9 cellular contexts compared by ENCODE assay signal in genomic region chr17:39740357-39741111, GRCh38. TPM values are rescaled to one million over a fixed set of nuclear protein-coding genes. Genes with fewer than 3 reads are reported as not detected.
DNase-seq lines count a peak whose midpoint lies in the region; ATAC-seq, FAIRE-seq and TF ChIP-seq lines count a peak whose summit lies in the region.
"Had no signal": no experiment of that assay in that cellular context is flagged by ENCODE, and none has a peak within 500 bp of the region (broad histone marks: within the 10 kb centered on the region; RNA-seq: fewer than 3 reads in every experiment).

No MANE protein-coding gene starts in this region.

- no peaks in the 10 kb centered on the region for H3K36me3 ChIP-seq in K562 (ENCODE audit: control insufficient read depth, insufficient read depth, low read length)
- H3K36me3 ChIP-seq in left lung, result peaks cover 0 to 7% of the 10 kb centered on the region in 2 donors
- no peaks in the 10 kb centered on the region for H3K36me3 ChIP-seq in HAP-1 (replicated peaks)

- intact Hi-C loops in K562 (cut with micrococcal nuclease), result no loop called here
- intact Hi-C loops in left lung (cut with DNase I), result no loop called here

- TF ChIP-seq POLR2A in K562 (conservative IDR thresholded peaks at IDR 0.05), result no peak

- no peak for TF ChIP-seq CTCF in K562 (IDR thresholded peaks at IDR 0.05 in 2 of 3, conservative IDR thresholded peaks at IDR 0.05 in 1 of 3; ENCODE audit: insufficient read depth in 2 of 3, low read depth in 1 of 3, low read length in 3 of 3)
- TF ChIP-seq CTCF in left lung (IDR thresholded peaks at IDR 0.05), result no peak

- TF ChIP-seq RAD21 in K562 (CRISPR knock-in tag; conservative IDR thresholded peaks at IDR 0.05 in 1 of 2, IDR thresholded peaks at IDR 0.05 in 1 of 2), result no peak

- peak overlapping the region in 1 of 2 experiments; percentile 81; a peak in 2 of 4 replicates for H3K9ac ChIP-seq in K562 (ENCODE audit: insufficient read depth in 1 of 2, low read depth in 2 of 2, low read length in 2 of 2)

- 0 out of 2 replicates have a peak overlapping the region, but pooled peaks have one; percentile 28 for H3K4me2 ChIP-seq in K562 (ENCODE audit: insufficient read depth, low read length)

- DNase-seq in A172 (ENCODE audit: low spot score) (peak; percentile 93), HCEC 1CT (peak; percentile 41), K562 (ENCODE audit: extremely low read depth in 1 of 4, low spot score in 3 of 4) (peak; percentile 64 to 71 (median 67)), left lung (no peak), T-helper 9 cell (no peak), HAP-1 (ENCODE audit: low spot score in 2 of 2) (no peak)

- POLR2A ChIA-PET in K562 (lab: Yijun Ruan, JAX), result interaction anchor here (0.7 to 1.2 kb wide), 3 partner anchors 11 to 57 kb away, joined by 3 to 5 read pairs (median 4); partner anchors contain the start of gene MIEN1

- H3K4me1 ChIP-seq in K562 (replicated peaks in 1 of 2; ENCODE audit: control insufficient read depth in 2 of 2, insufficient read depth in 2 of 2, low read length in 2 of 2), result peaks cover 20 to 53% of the 10 kb centered on the region in 2 experiments
- H3K4me1 ChIP-seq in left lung, result peaks cover 6 to 37% of the 10 kb centered on the region in 2 donors
- H3K4me1 ChIP-seq in HAP-1, result no peaks in the 10 kb centered on the region

- peak; percentile 42; the same call in 1 of the 2 replicates for TF ChIP-seq EP300 in K562 (IDR thresholded peaks at IDR 0.05; ENCODE audit: low read length)

- H3K79me2 ChIP-seq in K562 (ENCODE audit: control insufficient read depth, insufficient read depth, low read length), result no peaks in the 10 kb centered on the region

- ATAC-seq in K562 (peak; percentile 58), left lung (peak; percentile 0), HG03108 (IDR thresholded peaks at IDR 0.05; ENCODE audit: unreplicated experiment) (no peak), HG03469 (IDR thresholded peaks at IDR 0.05; ENCODE audit: unreplicated experiment) (no peak)

- 34% methylated on average over 12 of the region's 16 CpGs for WGBS in K562 (ENCODE audit: insufficient coverage, low coverage, missing lambda C conversion rate)

- CTCF ChIA-PET in K562 (lab: Yijun Ruan, JAX; ENCODE audit: low intra/inter-chr PET ratio), result no interaction called here

- H3K9me3 ChIP-seq in K562 (replicated peaks; ENCODE audit: control insufficient read depth, insufficient read depth, low read depth, low read length) (no peaks in the 10 kb centered on the region), left lung (no peaks in the 10 kb centered on the region), HAP-1 (no peaks in the 10 kb centered on the region)

- FAIRE-seq in K562 (lab: Jason Lieb, UNC), result peak; percentile 79

- no peak overlapping the region for H3K4me3 ChIP-seq in K562
- peak overlapping the region; percentile 36 to 46 for H3K4me3 ChIP-seq in left lung
- H3K4me3 ChIP-seq in HAP-1, result no peak overlapping the region

- H3K27me3 ChIP-seq in K562 (ENCODE audit: control insufficient read depth in 2 of 2, insufficient read depth in 2 of 2, low read length in 2 of 2), result no peaks in the 10 kb centered on the region
- peaks cover 17 to 90% of the 10 kb centered on the region in 2 donors for H3K27me3 ChIP-seq in left lung
- H3K27me3 ChIP-seq in HAP-1 (ENCODE audit: low read depth), result no peaks in the 10 kb centered on the region

- in situ Hi-C loops in K562 (cut with MboI), result no loop called here
- in situ Hi-C loops in HAP-1 (cut with MboI; ENCODE audit: low sequenced_read_pairs), result no loop called here

- no peaks in the 10 kb centered on the region for H3K9me1 ChIP-seq in K562 (ENCODE audit: control insufficient read depth, insufficient read depth, low read length)

- no peaks in the 10 kb centered on the region for H4K20me1 ChIP-seq in K562 (replicated peaks; ENCODE audit: control insufficient read depth, insufficient read depth, low read length)

- BruUV-seq in K562 (replicated peaks; lab: Mats Ljungman, UMichigan), result no TSS peak

- H3K27ac ChIP-seq in K562 (ENCODE audit: extremely low read depth, low read depth, low read length) (peak overlapping the region; percentile 35; the same call in 1 of the 3 replicates), left lung (no peak overlapping the region)

- peak overlapping the region; percentile 30; the same call in 1 of the 2 replicates for H2AFZ ChIP-seq in K562 (ENCODE audit: low read depth, low read length)

RNA-seq across cellular contexts. Expression of gene GRB7, which starts 2.8 kb away (rescaled TPM):
- total RNA-seq in A172 (2014; rRNA removed; shearing (Covaris generic)), result 0.40 and 0.72 TPM in 2 replicates
- 7.8 and 23.1 TPM in 2 replicates for total RNA-seq in K562 (2011; cell fraction: chromatin; rRNA removed; ENCODE audit: low replicate concordance)
- 14.2 and 16.3 TPM in 2 replicates for total RNA-seq in K562 (2011; cell fraction: nucleolus; rRNA removed)
- total RNA-seq in K562 (2011; cell fraction: nucleoplasm; rRNA removed), result 10.2 and 11.2 TPM in 2 replicates
- total RNA-seq in K562 (2014; rRNA removed), result 5.1 and 5.9 TPM in 2 replicates
- 1.9 and 2.2 TPM in 2 replicates for total RNA-seq in K562 (2014; rRNA removed; fragmentation: Illumina TruSeq; extraction: Trizol)
- total RNA-seq in K562 (2015; rRNA removed; fragmentation: Illumina TruSeq; extraction: Trizol), result 1.6 and 2.1 TPM in 2 replicates
- 5.0 and 6.0 TPM in 2 replicates for total RNA-seq in K562 (2021)
- 1.6 and 2.4 TPM in 2 replicates for polyA plus RNA-seq in K562 (2011; rRNA removed)
- polyA plus RNA-seq in K562 (2011; cell fraction: cytosol; rRNA removed), result 1.8 and 4.1 TPM in 2 replicates
- 7.6 and 13.2 TPM in 2 replicates for polyA plus RNA-seq in K562 (2011; cell fraction: nucleus; rRNA removed)
- polyA plus RNA-seq in K562 (2012), result 3.2 and 6.3 TPM in 2 replicates
- 6.2 and 6.4 TPM in 2 replicates for polyA plus RNA-seq in K562 (2014; fragmentation: Illumina TruSeq; extraction: Trizol)
- under 1 TPM; 0.04 to 0.08 TPM for polyA plus RNA-seq in K562 (2014; fragmentation: Nextera tagmentation; extraction: Ambion mirVana)
- 3.0 and 4.1 TPM in 2 replicates for polyA plus RNA-seq in K562 (2014; rRNA removed)
- 0.87 and 1.7 TPM in 2 replicates for polyA minus RNA-seq in K562 (2011; rRNA and poly(A)+ RNA removed)
- 2.4 and 2.7 TPM in 2 replicates for polyA minus RNA-seq in K562 (2011; cell fraction: cytosol; rRNA and poly(A)+ RNA removed)
- 2.4 and 3.4 TPM in 2 replicates for polyA minus RNA-seq in K562 (2011; cell fraction: nucleus; rRNA and poly(A)+ RNA removed)
- 10 to 100 TPM; 12.4 to 31.9 TPM for total RNA-seq in left lung
- total RNA-seq: activated CD8-positive, alpha-beta memory T cell treated with anti-CD3 and anti-CD28 coated beads for 36 hours had no signal

RNA-seq across cellular contexts. Expression of gene MIEN1, which starts 10.2 kb away (rescaled TPM):
- 109 and 111 TPM in 2 replicates for total RNA-seq in A172 (2014; rRNA removed; shearing (Covaris generic))
- 17.7 and 44.9 TPM in 2 replicates for total RNA-seq in K562 (2011; cell fraction: chromatin; rRNA removed; ENCODE audit: low replicate concordance)
- 41.2 and 48.0 TPM in 2 replicates for total RNA-seq in K562 (2011; cell fraction: nucleolus; rRNA removed)
- 37.9 and 44.1 TPM in 2 replicates for total RNA-seq in K562 (2011; cell fraction: nucleoplasm; rRNA removed)
- total RNA-seq in K562 (2014; rRNA removed), result 80.6 and 95.1 TPM in 2 replicates
- 58.3 and 61.3 TPM in 2 replicates for total RNA-seq in K562 (2014; rRNA removed; fragmentation: Illumina TruSeq; extraction: Trizol)
- total RNA-seq in K562 (2015; rRNA removed; fragmentation: Illumina TruSeq; extraction: Trizol), result 66.3 and 70.2 TPM in 2 replicates
- 65.7 and 67.9 TPM in 2 replicates for total RNA-seq in K562 (2021)
- polyA plus RNA-seq in K562 (2011; rRNA removed), result 60.8 and 81.8 TPM in 2 replicates
- 63.1 and 98.3 TPM in 2 replicates for polyA plus RNA-seq in K562 (2011; cell fraction: cytosol; rRNA removed)
- 42.4 and 82.9 TPM in 2 replicates for polyA plus RNA-seq in K562 (2011; cell fraction: nucleus; rRNA removed)
- 80.4 and 82.0 TPM in 2 replicates for polyA plus RNA-seq in K562 (2012)
- polyA plus RNA-seq in K562 (2014; fragmentation: Illumina TruSeq; extraction: Trizol), result 114 and 142 TPM in 2 replicates
- 10 to 100 TPM; 70.5 to 78.9 TPM for polyA plus RNA-seq in K562 (2014; fragmentation: Nextera tagmentation; extraction: Ambion mirVana)
- 103 and 135 TPM in 2 replicates for polyA plus RNA-seq in K562 (2014; rRNA removed)
- polyA minus RNA-seq in K562 (2011; rRNA and poly(A)+ RNA removed), result 14.3 and 24.3 TPM in 2 replicates
- polyA minus RNA-seq in K562 (2011; cell fraction: cytosol; rRNA and poly(A)+ RNA removed), result 11.5 and 25.5 TPM in 2 replicates
- 19.3 and 20.3 TPM in 2 replicates for polyA minus RNA-seq in K562 (2011; cell fraction: nucleus; rRNA and poly(A)+ RNA removed)
- 10 to 100 TPM; 45.6 to 57.9 TPM for total RNA-seq in left lung

RNA-seq across cellular contexts. Expression of gene ERBB2, which starts 40.7 kb away (rescaled TPM):
- total RNA-seq in A172 (2014; rRNA removed; shearing (Covaris generic)), result 43.3 and 43.6 TPM in 2 replicates
- total RNA-seq in K562 (2011; cell fraction: chromatin; rRNA removed; ENCODE audit: low replicate concordance), result 14.2 and 27.1 TPM in 2 replicates
- total RNA-seq in K562 (2011; cell fraction: nucleolus; rRNA removed), result 12.6 and 13.8 TPM in 2 replicates
- total RNA-seq in K562 (2011; cell fraction: nucleoplasm; rRNA removed), result 12.0 and 14.7 TPM in 2 replicates
- total RNA-seq in K562 (2014; rRNA removed) (3.3 and 3.5 TPM in 2 replicates), K562 (2014; rRNA removed; fragmentation: Illumina TruSeq; extraction: Trizol) (2.7 and 2.8 TPM in 2 replicates), K562 (2015; rRNA removed; fragmentation: Illumina TruSeq; extraction: Trizol) (2.5 and 3.2 TPM in 2 replicates), K562 (2021) (4.6 and 5.6 TPM in 2 replicates), left lung (100 to 1,000 TPM in 1 of 2 donors, 10 to 100 TPM in 1; 65.1 to 137 TPM)
- polyA plus RNA-seq in K562 (2011; rRNA removed) (3.2 and 4.7 TPM in 2 replicates), K562 (2014; fragmentation: Illumina TruSeq; extraction: Trizol) (3.4 and 4.2 TPM in 2 replicates), K562 (2014; fragmentation: Nextera tagmentation; extraction: Ambion mirVana) (under 1 TPM; 0.74 to 0.79 TPM), K562 (2014; rRNA removed) (4.1 and 6.3 TPM in 2 replicates)
- 2.6 and 5.3 TPM in 2 replicates for polyA plus RNA-seq in K562 (2011; cell fraction: cytosol; rRNA removed)
- 9.1 and 15.6 TPM in 2 replicates for polyA plus RNA-seq in K562 (2011; cell fraction: nucleus; rRNA removed)
- 3.2 and 6.6 TPM in 2 replicates for polyA plus RNA-seq in K562 (2012)
- 3.3 and 5.3 TPM in 2 replicates for polyA minus RNA-seq in K562 (2011; rRNA and poly(A)+ RNA removed)
- polyA minus RNA-seq in K562 (2011; cell fraction: cytosol; rRNA and poly(A)+ RNA removed), result 2.5 TPM in 2 replicates
- polyA minus RNA-seq in K562 (2011; cell fraction: nucleus; rRNA and poly(A)+ RNA removed), result 3.2 and 3.9 TPM in 2 replicates

RNA-seq across cellular contexts. Expression of gene PGAP3, which starts 52.7 kb away (rescaled TPM):
- total RNA-seq in A172 (2014; rRNA removed; shearing (Covaris generic)), result 10.8 and 11.4 TPM in 2 replicates
- total RNA-seq in K562 (2011; cell fraction: chromatin; rRNA removed; ENCODE audit: low replicate concordance), result 10.0 and 22.8 TPM in 2 replicates
- total RNA-seq in K562 (2011; cell fraction: nucleolus; rRNA removed), result 19.2 and 22.0 TPM in 2 replicates
- 14.4 and 20.3 TPM in 2 replicates for total RNA-seq in K562 (2011; cell fraction: nucleoplasm; rRNA removed)
- total RNA-seq in K562 (2014; rRNA removed) (4.5 and 5.5 TPM in 2 replicates), K562 (2014; rRNA removed; fragmentation: Illumina TruSeq; extraction: Trizol) (2.1 and 4.0 TPM in 2 replicates), K562 (2015; rRNA removed; fragmentation: Illumina TruSeq; extraction: Trizol) (3.9 and 5.2 TPM in 2 replicates), K562 (2021) (7.5 and 9.4 TPM in 2 replicates), left lung (10 to 100 TPM; 17.2 to 32.9 TPM)
- polyA plus RNA-seq in K562 (2011; rRNA removed) (5.3 and 6.0 TPM in 2 replicates), K562 (2014; fragmentation: Illumina TruSeq; extraction: Trizol) (5.5 and 5.9 TPM in 2 replicates), K562 (2014; fragmentation: Nextera tagmentation; extraction: Ambion mirVana) (under 1 TPM; 0.38 to 0.76 TPM), K562 (2014; rRNA removed) (5.6 and 7.1 TPM in 2 replicates)
- polyA plus RNA-seq in K562 (2011; cell fraction: cytosol; rRNA removed), result 5.6 and 10.7 TPM in 2 replicates
- polyA plus RNA-seq in K562 (2011; cell fraction: nucleus; rRNA removed), result 18.7 and 30.5 TPM in 2 replicates
- polyA plus RNA-seq in K562 (2012), result 8.4 and 12.5 TPM in 2 replicates
- 1.1 and 4.4 TPM in 2 replicates for polyA minus RNA-seq in K562 (2011; rRNA and poly(A)+ RNA removed)
- polyA minus RNA-seq in K562 (2011; cell fraction: cytosol; rRNA and poly(A)+ RNA removed), result 2.8 and 8.3 TPM in 2 replicates
- 2.0 and 4.3 TPM in 2 replicates for polyA minus RNA-seq in K562 (2011; cell fraction: nucleus; rRNA and poly(A)+ RNA removed)

Comparison
In these comparisons a context has a peak if more than half of its experiments do, and no peak if none do; other contexts are left out.
1. DNase-seq: peak in A172 (single experiment), HCEC 1CT (single experiment) and K562 (4 of 4); none in left lung (0 of 2), T-helper 9 cell (single experiment) and HAP-1 (0 of 2).
2. ATAC-seq: peak in K562 (single experiment) and left lung (single experiment); none in HG03108 (single experiment) and HG03469 (single experiment).
3. H3K4me3 ChIP-seq: peak in left lung (2 of 2); none in K562 (single experiment) and HAP-1 (single experiment).